ENCODE assay signal across 1 cellular context in the genomic region with DNA sequence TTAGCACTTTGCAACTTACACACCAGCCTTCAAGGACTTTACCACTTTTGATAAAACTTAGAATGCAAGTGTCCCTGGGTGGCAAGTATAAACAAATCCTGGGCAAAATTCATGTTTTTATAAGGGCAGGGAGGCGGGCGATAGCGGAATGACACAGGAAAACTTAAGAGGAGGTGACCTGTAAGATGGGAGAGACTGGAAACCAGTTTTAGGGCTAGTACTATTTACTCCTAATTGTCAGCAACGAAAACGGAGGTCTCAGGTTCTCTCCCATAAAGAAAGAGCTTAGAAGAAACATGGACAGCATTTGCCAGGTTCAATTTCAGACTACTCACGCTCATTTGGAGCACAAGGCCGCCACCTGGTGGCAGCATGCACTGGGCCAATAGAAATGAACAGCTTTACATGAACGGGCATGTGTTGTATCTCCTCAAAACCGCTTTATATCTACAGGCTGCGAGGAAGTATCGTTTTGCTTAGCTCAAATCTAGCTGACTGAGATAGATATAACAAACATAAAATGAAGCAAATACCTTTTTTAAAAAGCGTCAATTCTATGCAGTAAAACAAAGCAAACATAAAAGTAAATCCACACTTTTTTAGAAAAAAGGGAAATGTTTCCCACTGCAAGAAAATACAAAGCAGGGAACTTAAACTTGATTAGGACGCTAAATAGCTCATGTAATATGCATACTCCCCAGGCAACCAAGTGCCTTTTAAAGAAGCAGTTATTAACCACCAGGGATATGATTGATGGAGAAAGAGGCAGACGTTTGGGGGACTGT.
TF ChIP-seq lines count a peak whose summit lies in the region.

No MANE protein-coding gene starts in this region.

TF ChIP-seq in GM23338, 12 proteins besides CTCF, POLR2A, EP300 and RAD21 (continued from another document):
- TF ChIP-seq, protein P1, sequence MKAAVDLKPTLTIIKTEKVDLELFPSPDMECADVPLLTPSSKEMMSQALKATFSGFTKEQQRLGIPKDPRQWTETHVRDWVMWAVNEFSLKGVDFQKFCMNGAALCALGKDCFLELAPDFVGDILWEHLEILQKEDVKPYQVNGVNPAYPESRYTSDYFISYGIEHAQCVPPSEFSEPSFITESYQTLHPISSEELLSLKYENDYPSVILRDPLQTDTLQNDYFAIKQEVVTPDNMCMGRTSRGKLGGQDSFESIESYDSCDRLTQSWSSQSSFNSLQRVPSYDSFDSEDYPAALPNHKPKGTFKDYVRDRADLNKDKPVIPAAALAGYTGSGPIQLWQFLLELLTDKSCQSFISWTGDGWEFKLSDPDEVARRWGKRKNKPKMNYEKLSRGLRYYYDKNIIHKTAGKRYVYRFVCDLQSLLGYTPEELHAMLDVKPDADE (IDR thresholded peaks at IDR 0.05), result no peak
- no peak for TF ChIP-seq EZH2phosphoT487 (IDR thresholded peaks at IDR 0.05; ENCODE audit: unreplicated experiment)
- no peak for TF ChIP-seq POLR2AphosphoS5 (IDR thresholded peaks at IDR 0.05; ENCODE audit: low read depth)
- TF ChIP-seq EZH2 (IDR thresholded peaks at IDR 0.05; ENCODE audit: low read depth, unreplicated experiment), result no peak
- no peak for TF ChIP-seq NANOG (IDR thresholded peaks at IDR 0.05; ENCODE audit: borderline replicate concordance)
- TF ChIP-seq, protein P2, sequence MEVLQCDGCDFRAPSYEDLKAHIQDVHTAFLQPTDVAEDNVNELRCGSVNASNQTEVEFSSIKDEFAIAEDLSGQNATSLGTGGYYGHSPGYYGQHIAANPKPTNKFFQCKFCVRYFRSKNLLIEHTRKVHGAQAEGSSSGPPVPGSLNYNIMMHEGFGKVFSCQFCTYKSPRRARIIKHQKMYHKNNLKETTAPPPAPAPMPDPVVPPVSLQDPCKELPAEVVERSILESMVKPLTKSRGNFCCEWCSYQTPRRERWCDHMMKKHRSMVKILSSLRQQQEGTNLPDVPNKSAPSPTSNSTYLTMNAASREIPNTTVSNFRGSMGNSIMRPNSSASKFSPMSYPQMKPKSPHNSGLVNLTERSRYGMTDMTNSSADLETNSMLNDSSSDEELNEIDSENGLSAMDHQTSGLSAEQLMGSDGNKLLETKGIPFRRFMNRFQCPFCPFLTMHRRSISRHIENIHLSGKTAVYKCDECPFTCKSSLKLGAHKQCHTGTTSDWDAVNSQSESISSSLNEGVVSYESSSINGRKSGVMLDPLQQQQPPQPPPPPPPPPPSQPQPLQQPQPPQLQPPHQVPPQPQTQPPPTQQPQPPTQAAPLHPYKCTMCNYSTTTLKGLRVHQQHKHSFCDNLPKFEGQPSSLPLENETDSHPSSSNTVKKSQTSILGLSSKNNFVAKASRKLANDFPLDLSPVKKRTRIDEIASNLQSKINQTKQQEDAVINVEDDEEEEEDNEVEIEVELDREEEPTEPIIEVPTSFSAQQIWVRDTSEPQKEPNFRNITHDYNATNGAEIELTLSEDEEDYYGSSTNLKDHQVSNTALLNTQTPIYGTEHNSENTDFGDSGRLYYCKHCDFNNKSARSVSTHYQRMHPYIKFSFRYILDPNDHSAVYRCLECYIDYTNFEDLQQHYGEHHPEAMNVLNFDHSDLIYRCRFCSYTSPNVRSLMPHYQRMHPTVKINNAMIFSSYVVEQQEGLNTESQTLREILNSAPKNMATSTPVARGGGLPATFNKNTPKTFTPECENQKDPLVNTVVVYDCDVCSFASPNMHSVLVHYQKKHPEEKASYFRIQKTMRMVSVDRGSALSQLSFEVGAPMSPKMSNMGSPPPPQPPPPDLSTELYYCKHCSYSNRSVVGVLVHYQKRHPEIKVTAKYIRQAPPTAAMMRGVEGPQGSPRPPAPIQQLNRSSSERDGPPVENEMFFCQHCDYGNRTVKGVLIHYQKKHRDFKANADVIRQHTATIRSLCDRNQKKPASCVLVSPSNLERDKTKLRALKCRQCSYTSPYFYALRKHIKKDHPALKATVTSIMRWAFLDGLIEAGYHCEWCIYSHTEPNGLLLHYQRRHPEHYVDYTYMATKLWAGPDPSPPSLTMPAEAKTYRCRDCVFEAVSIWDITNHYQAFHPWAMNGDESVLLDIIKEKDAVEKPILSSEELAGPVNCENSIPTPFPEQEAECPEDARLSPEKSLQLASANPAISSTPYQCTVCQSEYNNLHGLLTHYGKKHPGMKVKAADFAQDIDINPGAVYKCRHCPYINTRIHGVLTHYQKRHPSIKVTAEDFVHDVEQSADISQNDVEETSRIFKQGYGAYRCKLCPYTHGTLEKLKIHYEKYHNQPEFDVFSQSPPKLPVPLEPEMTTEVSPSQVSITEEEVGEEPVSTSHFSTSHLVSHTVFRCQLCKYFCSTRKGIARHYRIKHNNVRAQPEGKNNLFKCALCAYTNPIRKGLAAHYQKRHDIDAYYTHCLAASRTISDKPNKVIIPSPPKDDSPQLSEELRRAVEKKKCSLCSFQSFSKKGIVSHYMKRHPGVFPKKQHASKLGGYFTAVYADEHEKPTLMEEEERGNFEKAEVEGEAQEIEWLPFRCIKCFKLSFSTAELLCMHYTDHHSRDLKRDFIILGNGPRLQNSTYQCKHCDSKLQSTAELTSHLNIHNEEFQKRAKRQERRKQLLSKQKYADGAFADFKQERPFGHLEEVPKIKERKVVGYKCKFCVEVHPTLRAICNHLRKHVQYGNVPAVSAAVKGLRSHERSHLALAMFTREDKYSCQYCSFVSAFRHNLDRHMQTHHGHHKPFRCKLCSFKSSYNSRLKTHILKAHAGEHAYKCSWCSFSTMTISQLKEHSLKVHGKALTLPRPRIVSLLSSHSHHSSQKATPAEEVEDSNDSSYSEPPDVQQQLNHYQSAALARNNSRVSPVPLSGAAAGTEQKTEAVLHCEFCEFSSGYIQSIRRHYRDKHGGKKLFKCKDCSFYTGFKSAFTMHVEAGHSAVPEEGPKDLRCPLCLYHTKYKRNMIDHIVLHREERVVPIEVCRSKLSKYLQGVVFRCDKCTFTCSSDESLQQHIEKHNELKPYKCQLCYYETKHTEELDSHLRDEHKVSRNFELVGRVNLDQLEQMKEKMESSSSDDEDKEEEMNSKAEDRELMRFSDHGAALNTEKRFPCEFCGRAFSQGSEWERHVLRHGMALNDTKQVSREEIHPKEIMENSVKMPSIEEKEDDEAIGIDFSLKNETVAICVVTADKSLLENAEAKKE (CRISPR knock-in tag; IDR thresholded peaks at IDR 0.05), result no peak
- TF ChIP-seq JUNB (IDR thresholded peaks at IDR 0.05; ENCODE audit: unreplicated experiment), result no peak
- TF ChIP-seq CREB1 (CRISPR knock-in tag; IDR thresholded peaks at IDR 0.05; ENCODE audit: low read depth), result no peak
- TF ChIP-seq, protein P3, sequence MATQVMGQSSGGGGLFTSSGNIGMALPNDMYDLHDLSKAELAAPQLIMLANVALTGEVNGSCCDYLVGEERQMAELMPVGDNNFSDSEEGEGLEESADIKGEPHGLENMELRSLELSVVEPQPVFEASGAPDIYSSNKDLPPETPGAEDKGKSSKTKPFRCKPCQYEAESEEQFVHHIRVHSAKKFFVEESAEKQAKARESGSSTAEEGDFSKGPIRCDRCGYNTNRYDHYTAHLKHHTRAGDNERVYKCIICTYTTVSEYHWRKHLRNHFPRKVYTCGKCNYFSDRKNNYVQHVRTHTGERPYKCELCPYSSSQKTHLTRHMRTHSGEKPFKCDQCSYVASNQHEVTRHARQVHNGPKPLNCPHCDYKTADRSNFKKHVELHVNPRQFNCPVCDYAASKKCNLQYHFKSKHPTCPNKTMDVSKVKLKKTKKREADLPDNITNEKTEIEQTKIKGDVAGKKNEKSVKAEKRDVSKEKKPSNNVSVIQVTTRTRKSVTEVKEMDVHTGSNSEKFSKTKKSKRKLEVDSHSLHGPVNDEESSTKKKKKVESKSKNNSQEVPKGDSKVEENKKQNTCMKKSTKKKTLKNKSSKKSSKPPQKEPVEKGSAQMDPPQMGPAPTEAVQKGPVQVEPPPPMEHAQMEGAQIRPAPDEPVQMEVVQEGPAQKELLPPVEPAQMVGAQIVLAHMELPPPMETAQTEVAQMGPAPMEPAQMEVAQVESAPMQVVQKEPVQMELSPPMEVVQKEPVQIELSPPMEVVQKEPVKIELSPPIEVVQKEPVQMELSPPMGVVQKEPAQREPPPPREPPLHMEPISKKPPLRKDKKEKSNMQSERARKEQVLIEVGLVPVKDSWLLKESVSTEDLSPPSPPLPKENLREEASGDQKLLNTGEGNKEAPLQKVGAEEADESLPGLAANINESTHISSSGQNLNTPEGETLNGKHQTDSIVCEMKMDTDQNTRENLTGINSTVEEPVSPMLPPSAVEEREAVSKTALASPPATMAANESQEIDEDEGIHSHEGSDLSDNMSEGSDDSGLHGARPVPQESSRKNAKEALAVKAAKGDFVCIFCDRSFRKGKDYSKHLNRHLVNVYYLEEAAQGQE (IDR thresholded peaks at IDR 0.05; ENCODE audit: unreplicated experiment), result no peak
- TF ChIP-seq ZNF331 (CRISPR knock-in tag; IDR thresholded peaks at IDR 0.05; ENCODE audit: low read depth), result no peak
